In the genomic region with DNA sequence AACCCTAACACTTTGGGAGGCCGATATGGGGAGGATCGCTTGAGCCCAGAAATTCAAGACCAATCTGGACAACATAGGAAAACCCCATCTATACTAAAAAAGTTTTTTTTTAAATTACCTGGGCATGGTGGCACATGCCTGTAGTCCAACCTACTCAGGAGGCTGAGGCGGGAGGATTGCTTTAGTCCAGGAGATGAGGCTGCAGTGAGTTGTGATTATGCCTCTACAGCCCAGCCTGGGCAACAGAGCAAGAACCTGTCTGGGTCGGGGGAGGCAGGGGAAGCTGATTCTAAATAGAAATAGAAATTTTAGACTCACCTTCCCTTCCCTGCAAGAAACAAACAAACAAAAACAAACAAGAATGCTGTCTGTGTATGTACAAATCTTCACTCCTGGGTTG, we compare ENCODE assay signal across 1 cellular context.
TF ChIP-seq lines count a peak whose summit lies in the region.

No MANE protein-coding gene starts in this region.

TF ChIP-seq in K562, 482 proteins besides CTCF, POLR2A, EP300 and RAD21 (continued from another document):
- TF ChIP-seq, protein P1, sequence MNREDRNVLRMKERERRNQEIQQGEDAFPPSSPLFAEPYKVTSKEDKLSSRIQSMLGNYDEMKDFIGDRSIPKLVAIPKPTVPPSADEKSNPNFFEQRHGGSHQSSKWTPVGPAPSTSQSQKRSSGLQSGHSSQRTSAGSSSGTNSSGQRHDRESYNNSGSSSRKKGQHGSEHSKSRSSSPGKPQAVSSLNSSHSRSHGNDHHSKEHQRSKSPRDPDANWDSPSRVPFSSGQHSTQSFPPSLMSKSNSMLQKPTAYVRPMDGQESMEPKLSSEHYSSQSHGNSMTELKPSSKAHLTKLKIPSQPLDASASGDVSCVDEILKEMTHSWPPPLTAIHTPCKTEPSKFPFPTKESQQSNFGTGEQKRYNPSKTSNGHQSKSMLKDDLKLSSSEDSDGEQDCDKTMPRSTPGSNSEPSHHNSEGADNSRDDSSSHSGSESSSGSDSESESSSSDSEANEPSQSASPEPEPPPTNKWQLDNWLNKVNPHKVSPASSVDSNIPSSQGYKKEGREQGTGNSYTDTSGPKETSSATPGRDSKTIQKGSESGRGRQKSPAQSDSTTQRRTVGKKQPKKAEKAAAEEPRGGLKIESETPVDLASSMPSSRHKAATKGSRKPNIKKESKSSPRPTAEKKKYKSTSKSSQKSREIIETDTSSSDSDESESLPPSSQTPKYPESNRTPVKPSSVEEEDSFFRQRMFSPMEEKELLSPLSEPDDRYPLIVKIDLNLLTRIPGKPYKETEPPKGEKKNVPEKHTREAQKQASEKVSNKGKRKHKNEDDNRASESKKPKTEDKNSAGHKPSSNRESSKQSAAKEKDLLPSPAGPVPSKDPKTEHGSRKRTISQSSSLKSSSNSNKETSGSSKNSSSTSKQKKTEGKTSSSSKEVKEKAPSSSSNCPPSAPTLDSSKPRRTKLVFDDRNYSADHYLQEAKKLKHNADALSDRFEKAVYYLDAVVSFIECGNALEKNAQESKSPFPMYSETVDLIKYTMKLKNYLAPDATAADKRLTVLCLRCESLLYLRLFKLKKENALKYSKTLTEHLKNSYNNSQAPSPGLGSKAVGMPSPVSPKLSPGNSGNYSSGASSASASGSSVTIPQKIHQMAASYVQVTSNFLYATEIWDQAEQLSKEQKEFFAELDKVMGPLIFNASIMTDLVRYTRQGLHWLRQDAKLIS (CRISPR knock-in tag; IDR thresholded peaks at IDR 0.05): no peak
- no peak for TF ChIP-seq ZNF444 (CRISPR knock-in tag; IDR thresholded peaks at IDR 0.05)
- no peak for TF ChIP-seq TEAD1 (CRISPR knock-in tag; IDR thresholded peaks at IDR 0.05)
- no peak for TF ChIP-seq TEAD4 (IDR thresholded peaks at IDR 0.05; ENCODE audit: low read length)
- 0 out of 2 replicates have a peak, but pooled peaks have one; percentile 19 for TF ChIP-seq TEAD4 (CRISPR knock-in tag; IDR thresholded peaks at IDR 0.05; ENCODE audit: borderline replicate concordance)
- no peak for TF ChIP-seq CC2D1A (IDR thresholded peaks at IDR 0.05)
- no peak for TF ChIP-seq ZNF232 (CRISPR knock-in tag; IDR thresholded peaks at IDR 0.05)
- no peak for TF ChIP-seq ZNF23 (CRISPR knock-in tag; IDR thresholded peaks at IDR 0.05)
- TF ChIP-seq USF1 (CRISPR knock-in tag; IDR thresholded peaks at IDR 0.05): peak; percentile 20; the same call in 1 of the 2 replicates
- no peak for TF ChIP-seq MYBL2 (IDR thresholded peaks at IDR 0.05; ENCODE audit: low read depth)
- TF ChIP-seq MYBL2 (CRISPR knock-in tag; IDR thresholded peaks at IDR 0.05; ENCODE audit: borderline replicate concordance): 0 out of 2 replicates have a peak, but pooled peaks have one; percentile 52
